In genomic region chr16:28951410-28951943, GRCh38 we compare ENCODE assay signal across 8 cellular contexts. TPM values are rescaled to one million over a fixed set of nuclear protein-coding genes. Genes with fewer than 3 reads are reported as not detected.
DNase-seq lines count a peak whose midpoint lies in the region; ATAC-seq and TF ChIP-seq lines count a peak whose summit lies in the region.

No MANE protein-coding gene starts in this region.

- CTCF ChIA-PET in activated CD4-positive, alpha-beta T cell treated with anti-CD3 and anti-CD28 coated beads for 36 hours (lab: Charles Lee) = no interaction called here
- CTCF ChIA-PET in PC-3 (lab: Charles Lee) = interaction anchor here (0.6 kb wide), 1 partner anchor 44 kb away, joined by 3 read pairs; no protein-coding TSS in a partner anchor

- peak overlapping the region; percentile 98 for H3K4me3 Mint-ChIP-seq in activated CD4-positive, alpha-beta T cell treated with anti-CD3 and anti-CD28 coated beads for 36 hours

- H3K9me3 ChIP-seq in PC-3 (ENCODE audit: low read length) (no peaks in the 10 kb centered on the region), trophoblast cell (ENCODE audit: insufficient read depth, low read depth, low read length) (no peaks in the 10 kb centered on the region)

- H3K36me3 Mint-ChIP-seq in activated CD4-positive, alpha-beta T cell treated with anti-CD3 and anti-CD28 coated beads for 36 hours (ENCODE audit: low read depth) = peaks cover 33% of the 10 kb centered on the region

- ATAC-seq in activated CD4-positive, alpha-beta T cell treated with anti-CD3 and anti-CD28 coated beads for 36 hours = no peak
- ATAC-seq in PC-3 = peak; percentile 48
- no peak for ATAC-seq in HG03108 (IDR thresholded peaks at IDR 0.05; ENCODE audit: unreplicated experiment)
- no peak for ATAC-seq in HG03280 (IDR thresholded peaks at IDR 0.05; ENCODE audit: unreplicated experiment)

- DNase-seq in activated CD4-positive, alpha-beta T cell treated with anti-CD3 and anti-CD28 coated beads for 36 hours = peak; percentile 65
- DNase-seq in activated CD4-positive, alpha-beta T cell treated with anti-CD3 and anti-CD28 coated beads for 4 hours = no peak
- DNase-seq in PC-3 = no peak
- no peak for DNase-seq in epithelial cell of prostate (ENCODE audit: low read depth, low spot score)
- DNase-seq in trophoblast cell = peak in 1 of 2 donors; percentile 27
- no peak for DNase-seq in NCI-H774 (lab: John Stamatoyannopoulos, UW)

- H2BK5ac ChIP-seq in trophoblast cell (ENCODE audit: low read depth, low read length, poor library complexity) = peak overlapping the region; percentile 24

- H3K14ac ChIP-seq in trophoblast cell (ENCODE audit: low read length) = peak overlapping the region; percentile 59

- intact Hi-C loops in activated CD4-positive, alpha-beta T cell treated with anti-CD3 and anti-CD28 coated beads for 36 hours (cut with DNase I, micrococcal nuclease) = loop anchor here in 1 of 2 experiments (2.0 to 5.0 kb wide), 2 partner anchors 89 to 129 kb away; partner anchors contain the start of genes ATXN2L and SH2B1
- intact Hi-C loops in PC-3 (cut with micrococcal nuclease) = no loop called here

- no TSS peak for BruUV-seq in PC-3 (replicated peaks; lab: Mats Ljungman, UMichigan)

- H3K4ac ChIP-seq in trophoblast cell (ENCODE audit: low read depth, low read length) = peak overlapping the region; percentile 81

- H3K79me1 ChIP-seq in trophoblast cell (ENCODE audit: low read length) = peaks cover 8% of the 10 kb centered on the region

- peak overlapping the region; percentile 88 for H3K27ac Mint-ChIP-seq in activated CD4-positive, alpha-beta T cell treated with anti-CD3 and anti-CD28 coated beads for 36 hours

- H3K4me1 ChIP-seq in PC-3 (ENCODE audit: insufficient read depth, low read length) (peaks cover 14% of the 10 kb centered on the region), trophoblast cell (ENCODE audit: control insufficient read depth in 1 of 2, insufficient read depth in 2 of 2, low read length in 2 of 2) (peaks cover 0 to 6% of the 10 kb centered on the region in 2 experiments)

- H3K27ac ChIP-seq in PC-3 (ENCODE audit: low read length) (0 out of 2 replicates have a peak overlapping the region, but pooled peaks have one; percentile 4), epithelial cell of prostate (peak overlapping the region; percentile 74), trophoblast cell (ENCODE audit: low read depth, low read length) (no peak overlapping the region)

- peak overlapping the region; percentile 70 for H4K8ac ChIP-seq in trophoblast cell (ENCODE audit: low read depth, low read length)

- H3K18ac ChIP-seq in trophoblast cell (ENCODE audit: low read length) = peak overlapping the region; percentile 72

- H4K12ac ChIP-seq in trophoblast cell (ENCODE audit: low read depth, low read length) = peak overlapping the region; percentile 61

- H3K36me3 ChIP-seq in PC-3 (ENCODE audit: low read depth, low read length) (peaks cover 10% of the 10 kb centered on the region; the same call in 1 of the 2 replicates), trophoblast cell (ENCODE audit: control insufficient read depth in 1 of 2, insufficient read depth in 2 of 2, low read length in 2 of 2) (peaks cover 29 to 30% of the 10 kb centered on the region in 2 experiments)

- peak overlapping the region; percentile 63 for H2AK5ac ChIP-seq in trophoblast cell (ENCODE audit: low read length)

- peak overlapping the region; percentile 45 for H4K91ac ChIP-seq in trophoblast cell (ENCODE audit: low read depth, low read length)

- H2AFZ ChIP-seq in PC-3 (ENCODE audit: low read length) = peak overlapping the region; percentile 84; the same call in 1 of the 2 replicates
- H2AFZ ChIP-seq in trophoblast cell (ENCODE audit: insufficient read depth, low read length, poor library complexity) = peak overlapping the region; percentile 83

- no peaks in the 10 kb centered on the region for H3K9me3 Mint-ChIP-seq in activated CD4-positive, alpha-beta T cell treated with anti-CD3 and anti-CD28 coated beads for 36 hours (ENCODE audit: low read depth)

- H3K27me3 ChIP-seq in PC-3 (ENCODE audit: low read length) = no peaks in the 10 kb centered on the region
- H3K27me3 ChIP-seq in trophoblast cell (ENCODE audit: insufficient read depth, low read length) = no peaks in the 10 kb centered on the region

- H2BK120ac ChIP-seq in trophoblast cell (ENCODE audit: insufficient read depth, low read length, poor library complexity) = peak overlapping the region; percentile 14

- no peaks in the 10 kb centered on the region for H3K9me2 ChIP-seq in PC-3 (replicated peaks; ENCODE audit: low read length)

- H3K4me2 ChIP-seq in PC-3 (ENCODE audit: low read length) (peak overlapping the region; percentile 94), trophoblast cell (ENCODE audit: low read length) (peak overlapping the region; percentile 95)

- peak overlapping the region; percentile 89 for H3K4me3 ChIP-seq in PC-3 (ENCODE audit: low read length)
- peak overlapping the region; percentile 94 for H3K4me3 ChIP-seq in trophoblast cell (ENCODE audit: low read depth, low read length)

- H3K27me3 Mint-ChIP-seq in activated CD4-positive, alpha-beta T cell treated with anti-CD3 and anti-CD28 coated beads for 36 hours = no peaks in the 10 kb centered on the region

- H3K4me1 Mint-ChIP-seq in activated CD4-positive, alpha-beta T cell treated with anti-CD3 and anti-CD28 coated beads for 36 hours = peaks cover 23% of the 10 kb centered on the region

- 0 out of 2 replicates have a peak, but pooled peaks cover 5% of the 10 kb centered on the region for H4K20me1 ChIP-seq in PC-3 (ENCODE audit: low read length)

- H2BK12ac ChIP-seq in trophoblast cell (ENCODE audit: low read length) = no peak overlapping the region

- no peak overlapping the region for H3K23ac ChIP-seq in trophoblast cell (ENCODE audit: low read length)

- H3F3A ChIP-seq in PC-3 (ENCODE audit: low read length, unreplicated experiment) = no peaks in the 10 kb centered on the region

- POLR2A ChIA-PET in activated CD4-positive, alpha-beta T cell treated with anti-CD3 and anti-CD28 coated beads for 36 hours (lab: Charles Lee) = no interaction called here
- POLR2A ChIA-PET in PC-3 (lab: Charles Lee; ENCODE audit: unreplicated experiment) = no interaction called here

- peak overlapping the region; percentile 89 for H3K9ac ChIP-seq in PC-3 (ENCODE audit: low read length)
- peak overlapping the region; percentile 68 for H3K9ac ChIP-seq in trophoblast cell (ENCODE audit: low read length)

- no peak for TF ChIP-seq CTCF in PC-3 (conservative IDR thresholded peaks at IDR 0.05; ENCODE audit: low read depth, low read length)

- no CpG with 5 or more reads among the region's 17 CpGs for WGBS in trophoblast cell (ENCODE audit: extremely low coverage, insufficient coverage, insufficient read length)

- peaks cover 21% of the 10 kb centered on the region for H3K79me2 ChIP-seq in PC-3 (ENCODE audit: low read length)
- H3K79me2 ChIP-seq in trophoblast cell (ENCODE audit: control insufficient read depth, insufficient read depth, low read length, poor library complexity) = peaks cover 10% of the 10 kb centered on the region

RNA-seq across cellular contexts. Expression of gene NFATC2IP, which starts 0.7 kb away (rescaled TPM):
- total RNA-seq in activated CD4-positive, alpha-beta T cell treated with anti-CD3 and anti-CD28 coated beads for 36 hours = 10 to 100 TPM; 69.2 to 72.7 TPM
- 33.3 and 43.9 TPM in 2 replicates for total RNA-seq in PC-3 (2014; rRNA removed)
- polyA plus RNA-seq in trophoblast cell (2013) = 19.5 and 20.3 TPM in 2 replicates

RNA-seq across cellular contexts. Expression of gene CD19, which starts 19.7 kb away (rescaled TPM):
- under 1 TPM; 0.74 to 0.80 TPM for total RNA-seq in activated CD4-positive, alpha-beta T cell treated with anti-CD3 and anti-CD28 coated beads for 36 hours
- total RNA-seq in PC-3 (2014; rRNA removed) = not detected in 2 replicates
- polyA plus RNA-seq in trophoblast cell (2013) = not detected in 2 replicates

RNA-seq across cellular contexts. Expression of gene SPNS1, which starts 23.1 kb away (rescaled TPM):
- 10 to 100 TPM; 12.7 to 14.2 TPM for total RNA-seq in activated CD4-positive, alpha-beta T cell treated with anti-CD3 and anti-CD28 coated beads for 36 hours
- total RNA-seq in PC-3 (2014; rRNA removed) = 44.8 and 50.6 TPM in 2 replicates
- polyA plus RNA-seq in trophoblast cell (2013) = 50.2 and 56.5 TPM in 2 replicates

RNA-seq across cellular contexts. Expression of gene RABEP2, which starts 26.4 kb away (rescaled TPM):
- 10 to 100 TPM in 1 of 2 experiments, 1 to 10 TPM in 1; 8.1 to 12.9 TPM for total RNA-seq in activated CD4-positive, alpha-beta T cell treated with anti-CD3 and anti-CD28 coated beads for 36 hours
- 40.2 and 43.3 TPM in 2 replicates for total RNA-seq in PC-3 (2014; rRNA removed)
- 9.9 and 10.4 TPM in 2 replicates for polyA plus RNA-seq in trophoblast cell (2013)

RNA-seq across cellular contexts. Expression of gene LAT, which starts 33.4 kb away (rescaled TPM):
- 100 to 1,000 TPM; 200 to 234 TPM for total RNA-seq in activated CD4-positive, alpha-beta T cell treated with anti-CD3 and anti-CD28 coated beads for 36 hours
- 0.29 and 1.0 TPM in 2 replicates for total RNA-seq in PC-3 (2014; rRNA removed)
- 1.6 and 1.7 TPM in 2 replicates for polyA plus RNA-seq in trophoblast cell (2013)
